ENCODE assay signal across 20 cellular contexts in the genomic region with DNA sequence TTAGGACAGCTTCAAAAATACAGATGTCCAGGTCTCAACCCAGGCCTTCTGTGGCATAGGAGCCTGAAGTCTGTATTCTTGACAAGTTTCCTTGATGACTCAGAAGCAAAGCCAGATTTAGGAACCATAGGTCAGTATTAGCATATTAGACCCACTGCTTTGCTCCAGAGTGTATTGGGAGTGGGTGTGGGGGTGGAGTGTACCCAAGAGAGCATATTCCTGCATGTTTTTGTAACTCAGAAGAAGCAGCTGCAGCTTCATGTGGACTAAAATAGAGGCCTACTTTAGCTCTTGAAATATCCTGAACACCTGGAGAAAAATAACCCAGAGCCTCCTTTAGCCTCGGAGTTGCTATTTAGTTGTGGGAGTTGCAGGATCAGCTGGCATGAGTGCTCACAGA.
DNase-seq lines count a peak whose midpoint lies in the region; ATAC-seq and TF ChIP-seq lines count a peak whose summit lies in the region.
"Had no signal": no experiment of that assay in that cellular context is flagged by ENCODE, and none has a peak within 500 bp of the region (broad histone marks: within the 10 kb centered on the region; RNA-seq: fewer than 3 reads in every experiment).

No MANE protein-coding gene starts in this region.

- H3K36me3 Mint-ChIP-seq in activated naive CD8-positive, alpha-beta T cell treated with anti-CD3 and anti-CD28 coated beads, Interleukin-2, amount 50 U/mL, for 24 hours (ENCODE audit: low read depth): no peaks in the 10 kb centered on the region
- H3K36me3 Mint-ChIP-seq in activated naive CD8-positive, alpha-beta T cell treated with anti-CD3 and anti-CD28 coated beads for 36 hours: no peaks in the 10 kb centered on the region
- H3K36me3 Mint-ChIP-seq in chondrocyte (ENCODE audit: low read depth) (no peaks in the 10 kb centered on the region), nephron (ENCODE audit: low read depth) (no peaks in the 10 kb centered on the region)
- H3K36me3 Mint-ChIP-seq: CD4-positive, alpha-beta memory T cell had no signal

- no peak overlapping the region for H3K4me3 Mint-ChIP-seq in activated naive CD8-positive, alpha-beta T cell treated with anti-CD3 and anti-CD28 coated beads, Interleukin-2, amount 50 U/mL, for 24 hours
- H3K4me3 Mint-ChIP-seq in activated naive CD8-positive, alpha-beta T cell treated with anti-CD3 and anti-CD28 coated beads for 36 hours: no peak overlapping the region
- H3K4me3 Mint-ChIP-seq in chondrocyte (ENCODE audit: unreplicated experiment) (no peak overlapping the region), nephron (no peak overlapping the region)
- H3K4me3 Mint-ChIP-seq: CD4-positive, alpha-beta memory T cell had no signal

- H3K4me1 Mint-ChIP-seq in activated naive CD8-positive, alpha-beta T cell treated with anti-CD3 and anti-CD28 coated beads, Interleukin-2, amount 50 U/mL, for 24 hours: peaks cover 10% of the 10 kb centered on the region
- peaks cover 3% of the 10 kb centered on the region for H3K4me1 Mint-ChIP-seq in activated naive CD8-positive, alpha-beta T cell treated with anti-CD3 and anti-CD28 coated beads for 36 hours
- H3K4me1 Mint-ChIP-seq in chondrocyte (ENCODE audit: low read depth): peaks cover 85% of the 10 kb centered on the region
- H3K4me1 Mint-ChIP-seq in nephron: peaks cover 78% of the 10 kb centered on the region
- H3K4me1 Mint-ChIP-seq: CD4-positive, alpha-beta memory T cell had no signal

- DNase-seq in activated naive CD8-positive, alpha-beta T cell treated with anti-CD3 and anti-CD28 coated beads, Interleukin-2, amount 50 U/mL, for 24 hours: no peak
- no peak for DNase-seq in activated naive CD8-positive, alpha-beta T cell treated with anti-CD3 and anti-CD28 coated beads for 36 hours
- DNase-seq in chondrocyte (ENCODE audit: low spot score): no peak
- DNase-seq in central memory CD4-positive, alpha-beta T cell: no peak
- DNase-seq in NCI-H1694 (lab: John Stamatoyannopoulos, UW): no peak
- no peak for DNase-seq in stimulated activated CD8-positive, alpha-beta memory T cell treated with anti-CD3 and anti-CD28 coated beads, Interleukin-4, amount 100 ng/mL, for 48 hours
- DNase-seq: 8988T; CD4-positive, alpha-beta memory T cell; DMS153; GF-D8; GOT3; NCI-H1436; NCI-H2029; NCI-H446 treated with DMSO at 0.1 percent for 48 hours; NK-92 treated with Interleukin-12 subunit alpha and Interleukin-12 subunit beta, amount 100 ng/mL, for 24 hours; RPMI8226; SHP77 treated with DMSO at 0.1 percent for 48 hours; SK-N-SH had no signal

- no peak overlapping the region for H3K27ac Mint-ChIP-seq in activated naive CD8-positive, alpha-beta T cell treated with anti-CD3 and anti-CD28 coated beads, Interleukin-2, amount 50 U/mL, for 24 hours
- no peak overlapping the region for H3K27ac Mint-ChIP-seq in activated naive CD8-positive, alpha-beta T cell treated with anti-CD3 and anti-CD28 coated beads for 36 hours
- H3K27ac Mint-ChIP-seq in chondrocyte (ENCODE audit: unreplicated experiment) (peak overlapping the region; percentile 12), nephron (peak overlapping the region; percentile 23 to 41 (median 33))
- H3K27ac Mint-ChIP-seq: CD4-positive, alpha-beta memory T cell had no signal

- H3K9me3 Mint-ChIP-seq in activated naive CD8-positive, alpha-beta T cell treated with anti-CD3 and anti-CD28 coated beads, Interleukin-2, amount 50 U/mL, for 24 hours: no peaks in the 10 kb centered on the region
- H3K9me3 Mint-ChIP-seq in activated naive CD8-positive, alpha-beta T cell treated with anti-CD3 and anti-CD28 coated beads for 36 hours: no peaks in the 10 kb centered on the region
- H3K9me3 Mint-ChIP-seq in chondrocyte (ENCODE audit: low read depth) (no peaks in the 10 kb centered on the region), nephron (no peaks in the 10 kb centered on the region)
- H3K9me3 Mint-ChIP-seq: CD4-positive, alpha-beta memory T cell had no signal

- ATAC-seq in activated naive CD8-positive, alpha-beta T cell treated with anti-CD3 and anti-CD28 coated beads, Interleukin-2, amount 50 U/mL, for 24 hours: peak; percentile 61
- no peak for ATAC-seq in GM19328 (IDR thresholded peaks at IDR 0.05; ENCODE audit: unreplicated experiment)

- H3K27me3 Mint-ChIP-seq in activated naive CD8-positive, alpha-beta T cell treated with anti-CD3 and anti-CD28 coated beads, Interleukin-2, amount 50 U/mL, for 24 hours: no peaks in the 10 kb centered on the region
- peaks cover 5% of the 10 kb centered on the region for H3K27me3 Mint-ChIP-seq in activated naive CD8-positive, alpha-beta T cell treated with anti-CD3 and anti-CD28 coated beads for 36 hours
- H3K27me3 Mint-ChIP-seq in chondrocyte (ENCODE audit: low read depth) (no peaks in the 10 kb centered on the region), nephron (ENCODE audit: low read depth) (no peaks in the 10 kb centered on the region)
- H3K27me3 Mint-ChIP-seq: CD4-positive, alpha-beta memory T cell had no signal

- no peak for TF ChIP-seq CTCF in chondrocyte (IDR thresholded peaks at IDR 0.05)
- no peak for TF ChIP-seq CTCF in nephron (IDR thresholded peaks at IDR 0.05; ENCODE audit: unreplicated experiment in 3 of 3)

Comparison
In these comparisons a context has a peak if more than half of its experiments do, and no peak if none do; other contexts are left out.
1. H3K27ac Mint-ChIP-seq: peak in chondrocyte (single experiment) and nephron (3 of 3); none in activated naive CD8-positive, alpha-beta T cell treated with anti-CD3 and anti-CD28 coated beads, Interleukin-2, amount 50 U/mL, for 24 hours (single experiment) and activated naive CD8-positive, alpha-beta T cell treated with anti-CD3 and anti-CD28 coated beads for 36 hours (single experiment).